In the genomic region with DNA sequence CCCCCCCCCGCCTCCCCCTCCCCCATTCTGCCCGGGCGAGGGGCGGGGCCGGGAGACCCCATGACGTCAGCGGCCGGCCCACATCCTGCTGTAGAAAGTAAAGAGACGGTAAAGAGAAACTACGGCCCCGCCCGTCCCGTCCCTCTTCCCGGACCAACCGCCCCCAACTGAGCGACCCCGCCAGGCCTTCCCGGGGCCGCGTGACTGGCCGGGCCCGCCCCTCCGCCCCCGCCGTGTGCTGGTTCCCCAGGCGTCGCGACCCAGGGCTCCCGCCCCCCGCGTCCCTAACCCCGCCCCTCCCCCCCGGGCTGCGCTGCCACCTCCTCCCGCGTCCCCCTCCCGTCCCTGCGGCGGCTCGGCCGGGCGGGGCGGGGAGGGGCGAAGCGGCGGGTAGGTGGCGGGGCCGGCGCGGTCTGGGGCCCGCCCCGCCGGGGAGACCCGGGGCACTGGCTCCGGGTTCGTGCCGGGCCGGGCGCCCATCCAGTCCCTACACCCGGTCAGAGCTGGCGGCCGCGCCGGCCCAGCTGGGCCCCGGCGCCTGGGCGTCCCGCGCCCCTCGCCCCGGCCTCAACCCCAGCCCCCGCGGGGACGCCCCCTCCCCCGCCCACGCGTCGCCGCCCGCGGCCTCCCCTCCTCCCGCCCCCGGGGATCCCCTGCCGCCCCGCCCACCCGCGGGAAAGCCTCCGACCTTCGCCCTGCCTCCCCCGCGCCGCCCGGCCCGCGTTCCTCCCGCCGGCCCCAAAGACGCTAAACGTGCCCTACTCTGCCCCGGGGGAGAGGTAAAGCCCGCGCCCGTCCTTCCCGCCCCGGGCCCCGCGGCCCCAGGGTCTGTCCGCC, we compare ENCODE assay signal across 1 cellular context.
A peak's percentile ranks its signal among the peaks of the same experiment; 100 is the strongest.
TF ChIP-seq lines count a peak whose summit lies in the region.

No MANE protein-coding gene starts in this region.

TF ChIP-seq in HepG2, 621 proteins besides CTCF, POLR2A, EP300 and RAD21 (continued from another document and continues in another):
- TF ChIP-seq SKIL (CRISPR knock-in tag; IDR thresholded peaks at IDR 0.05; ENCODE audit: borderline replicate concordance) (peak; percentile 39; the same call in 1 of the 2 replicates), ZNF354B (CRISPR knock-in tag; IDR thresholded peaks at IDR 0.05) (no peak), ZBTB26 (CRISPR knock-in tag; IDR thresholded peaks at IDR 0.05; ENCODE audit: borderline replicate concordance) (no peak), RBFOX2 (IDR thresholded peaks at IDR 0.05; ENCODE audit: low read depth, low read length) (no peak; the same call in none of the 2 replicates), MEIS1 (CRISPR knock-in tag; IDR thresholded peaks at IDR 0.05; ENCODE audit: borderline replicate concordance) (no peak), ZNF878 (CRISPR knock-in tag; IDR thresholded peaks at IDR 0.05) (no peak), HNRNPK (IDR thresholded peaks at IDR 0.05; ENCODE audit: low read depth, low read length, poor library complexity, severe bottlenecking) (peak; percentile 76), ZNF580 (CRISPR knock-in tag; IDR thresholded peaks at IDR 0.05; ENCODE audit: borderline replicate concordance, low read depth) (peak; percentile 29; the same call in 1 of the 2 replicates), TMF1 (CRISPR knock-in tag; IDR thresholded peaks at IDR 0.05; ENCODE audit: low read depth) (no peak), MYPOP (CRISPR knock-in tag; IDR thresholded peaks at IDR 0.05) (no peak), ZNF563 (CRISPR knock-in tag; IDR thresholded peaks at IDR 0.05) (no peak), ATF5 (CRISPR knock-in tag; IDR thresholded peaks at IDR 0.05; ENCODE audit: low read depth) (no peak), ZNF136 (CRISPR knock-in tag; IDR thresholded peaks at IDR 0.05; ENCODE audit: low read depth) (no peak), YY1 (IDR thresholded peaks at IDR 0.05; ENCODE audit: insufficient read depth, insufficient replicate concordance, low read depth, low read length) (no peak), MXD4 (CRISPR knock-in tag; IDR thresholded peaks at IDR 0.05) (no peak), SETDB1 (CRISPR knock-in tag; IDR thresholded peaks at IDR 0.05; ENCODE audit: borderline replicate concordance) (no peak), ZNF543 (CRISPR knock-in tag; IDR thresholded peaks at IDR 0.05) (no peak; the same call in 1 of the 2 replicates), AFF4 (CRISPR knock-in tag; IDR thresholded peaks at IDR 0.05) (no peak), PHF20 (CRISPR knock-in tag; IDR thresholded peaks at IDR 0.05) (no peak), KDM1A (CRISPR knock-in tag; IDR thresholded peaks at IDR 0.05) (no peak), ATRX (CRISPR knock-in tag; IDR thresholded peaks at IDR 0.05; ENCODE audit: borderline replicate concordance) (no peak), RNF2 (conservative IDR thresholded peaks at IDR 0.05; ENCODE audit: low read depth) (no peak), TEAD2 (CRISPR knock-in tag; IDR thresholded peaks at IDR 0.05) (no peak), WIZ (CRISPR knock-in tag; IDR thresholded peaks at IDR 0.05) (no peak), ZNF30 (CRISPR knock-in tag; IDR thresholded peaks at IDR 0.05) (no peak), ZNF253 (CRISPR knock-in tag; IDR thresholded peaks at IDR 0.05; ENCODE audit: borderline replicate concordance) (no peak), KLF9 (CRISPR knock-in tag; IDR thresholded peaks at IDR 0.05; ENCODE audit: low read depth) (no peak), GZF1 (CRISPR knock-in tag; IDR thresholded peaks at IDR 0.05) (no peak), ZNF235 (CRISPR knock-in tag; IDR thresholded peaks at IDR 0.05; ENCODE audit: borderline replicate concordance) (no peak), IRF2 (CRISPR knock-in tag; IDR thresholded peaks at IDR 0.05) (0 out of 2 replicates have a peak, but pooled peaks have one; percentile 4), THAP9 (CRISPR knock-in tag; IDR thresholded peaks at IDR 0.05; ENCODE audit: borderline replicate concordance) (no peak), DR1 (CRISPR knock-in tag; IDR thresholded peaks at IDR 0.05) (no peak), SP1 (IDR thresholded peaks at IDR 0.05) (no peak), SP1 (CRISPR knock-in tag; IDR thresholded peaks at IDR 0.05) (peak; percentile 75), BRD4 (CRISPR knock-in tag; IDR thresholded peaks at IDR 0.05) (no peak), TCF7 (IDR thresholded peaks at IDR 0.05; ENCODE audit: low read depth) (no peak), ZUFSP (CRISPR knock-in tag; IDR thresholded peaks at IDR 0.05; ENCODE audit: borderline replicate concordance) (no peak)
- TF ChIP-seq, protein P1, sequence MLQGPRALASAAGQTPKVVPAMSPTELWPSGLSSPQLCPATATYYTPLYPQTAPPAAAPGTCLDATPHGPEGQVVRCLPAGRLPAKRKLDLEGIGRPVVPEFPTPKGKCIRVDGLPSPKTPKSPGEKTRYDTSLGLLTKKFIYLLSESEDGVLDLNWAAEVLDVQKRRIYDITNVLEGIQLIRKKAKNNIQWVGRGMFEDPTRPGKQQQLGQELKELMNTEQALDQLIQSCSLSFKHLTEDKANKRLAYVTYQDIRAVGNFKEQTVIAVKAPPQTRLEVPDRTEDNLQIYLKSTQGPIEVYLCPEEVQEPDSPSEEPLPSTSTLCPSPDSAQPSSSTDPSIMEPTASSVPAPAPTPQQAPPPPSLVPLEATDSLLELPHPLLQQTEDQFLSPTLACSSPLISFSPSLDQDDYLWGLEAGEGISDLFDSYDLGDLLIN (CRISPR knock-in tag; IDR thresholded peaks at IDR 0.05; ENCODE audit: borderline replicate concordance): no peak
- TF ChIP-seq, protein P2, sequence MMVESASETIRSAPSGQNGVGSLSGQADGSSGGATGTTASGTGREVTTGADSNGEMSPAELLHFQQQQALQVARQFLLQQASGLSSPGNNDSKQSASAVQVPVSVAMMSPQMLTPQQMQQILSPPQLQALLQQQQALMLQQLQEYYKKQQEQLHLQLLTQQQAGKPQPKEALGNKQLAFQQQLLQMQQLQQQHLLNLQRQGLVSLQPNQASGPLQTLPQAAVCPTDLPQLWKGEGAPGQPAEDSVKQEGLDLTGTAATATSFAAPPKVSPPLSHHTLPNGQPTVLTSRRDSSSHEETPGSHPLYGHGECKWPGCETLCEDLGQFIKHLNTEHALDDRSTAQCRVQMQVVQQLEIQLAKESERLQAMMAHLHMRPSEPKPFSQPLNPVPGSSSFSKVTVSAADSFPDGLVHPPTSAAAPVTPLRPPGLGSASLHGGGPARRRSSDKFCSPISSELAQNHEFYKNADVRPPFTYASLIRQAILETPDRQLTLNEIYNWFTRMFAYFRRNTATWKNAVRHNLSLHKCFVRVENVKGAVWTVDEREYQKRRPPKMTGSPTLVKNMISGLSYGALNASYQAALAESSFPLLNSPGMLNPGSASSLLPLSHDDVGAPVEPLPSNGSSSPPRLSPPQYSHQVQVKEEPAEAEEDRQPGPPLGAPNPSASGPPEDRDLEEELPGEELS (CRISPR knock-in tag; IDR thresholded peaks at IDR 0.05): no peak; the same call in 1 of the 2 replicates
